8 cellular contexts compared by ENCODE assay signal in the genomic region with DNA sequence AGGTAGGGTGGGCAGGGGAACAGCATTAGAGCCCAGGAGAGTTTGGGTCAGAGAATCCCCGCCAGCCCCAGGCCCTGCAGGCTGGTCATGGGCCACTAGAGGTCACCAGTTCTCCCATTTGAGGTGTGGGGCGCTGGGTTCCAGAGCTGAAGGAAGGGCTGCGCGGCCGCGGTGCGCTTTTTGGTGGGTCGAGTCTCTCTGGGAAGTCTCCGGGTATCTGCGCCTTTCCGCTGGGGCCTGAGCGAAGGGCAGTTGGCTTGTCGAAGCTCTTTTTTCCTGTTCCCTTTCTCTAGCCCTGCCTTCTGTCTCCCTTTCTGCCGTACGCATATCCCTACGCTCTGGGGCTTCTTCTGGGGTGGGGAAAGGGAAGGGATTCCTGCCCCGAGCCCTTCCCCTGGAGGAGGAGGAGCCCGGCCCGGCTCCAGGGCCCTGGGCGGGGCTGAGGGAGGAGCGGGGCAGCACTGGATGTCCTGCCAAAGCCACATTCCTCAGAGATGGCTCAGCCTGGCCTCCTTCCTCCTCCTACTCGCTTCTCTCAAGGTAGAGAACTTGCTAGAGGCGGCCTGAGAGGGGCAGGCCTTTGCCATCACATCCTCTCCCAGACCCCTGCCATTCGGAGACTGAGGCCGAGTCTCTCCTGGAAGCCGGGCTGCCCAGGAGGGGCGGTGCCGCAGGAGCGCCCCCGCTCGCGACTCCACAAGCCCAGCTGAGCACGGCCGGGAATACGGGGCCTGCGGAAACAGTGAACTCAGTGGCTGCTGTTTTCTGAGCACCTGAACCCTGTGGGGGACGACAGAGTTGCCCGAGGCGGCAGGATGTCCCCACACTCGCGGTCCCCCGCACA. TPM values are rescaled to one million over a fixed set of nuclear protein-coding genes. Genes with fewer than 3 reads are reported as not detected.
DNase-seq lines count a peak whose midpoint lies in the region; ATAC-seq and TF ChIP-seq lines count a peak whose summit lies in the region.

No MANE protein-coding gene starts in this region.

- peak; percentile 86 for TF ChIP-seq CTCF in AG04450 (IDR thresholded peaks at IDR 0.05; ENCODE audit: low read depth, low read length)

- peak overlapping the region; percentile 96 for H3K4me3 Mint-ChIP-seq in natural killer cell treated with Interleukin-12 subunit alpha and Interleukin-12 subunit beta and Interleukin-15 and Interleukin-18, amount 100 ng/mL, for 72 hours

- in situ Hi-C loops in KBM-7 (cut with MboI; ENCODE audit: low pct_unique_long_range_greater_than_20kb, low sequenced_read_pairs): no loop called here

- no peaks in the 10 kb centered on the region for H3K27me3 ChIP-seq in AG04450 (ENCODE audit: control insufficient read depth, insufficient read depth, low read length)

- peak overlapping the region; percentile 100 for H3K27ac ChIP-seq in AG04450 (ENCODE audit: low read depth, low read length)

- CTCF ChIA-PET in AG04450 (lab: Charles Lee): interaction anchor here (0.5 to 4.3 kb wide), 65 partner anchors 10 to 509 kb away, joined by 3 to 104 read pairs (median 5); partner anchors contain the start of genes ADAMTSL4, CTSK, CTXND2 and ENSA

- H3K27ac Mint-ChIP-seq in natural killer cell treated with Interleukin-12 subunit alpha and Interleukin-12 subunit beta and Interleukin-15 and Interleukin-18, amount 100 ng/mL, for 72 hours: peak overlapping the region; percentile 98 to 100

- no peaks in the 10 kb centered on the region for H3K9me3 Mint-ChIP-seq in natural killer cell treated with Interleukin-12 subunit alpha and Interleukin-12 subunit beta and Interleukin-15 and Interleukin-18, amount 100 ng/mL, for 72 hours

- ATAC-seq in GM18907 (IDR thresholded peaks at IDR 0.05; ENCODE audit: unreplicated experiment): peak; percentile 30
- peak; percentile 72 to 73 for ATAC-seq in natural killer cell treated with Interleukin-12 subunit alpha and Interleukin-12 subunit beta and Interleukin-15 and Interleukin-18, amount 100 ng/mL, for 72 hours

- no peaks in the 10 kb centered on the region for H3K27me3 Mint-ChIP-seq in natural killer cell treated with Interleukin-12 subunit alpha and Interleukin-12 subunit beta and Interleukin-15 and Interleukin-18, amount 100 ng/mL, for 72 hours

- peak overlapping the region; percentile 67 for H3K4me3 ChIP-seq in AG04450 (ENCODE audit: low read depth, low read length)

- DNase-seq in AG04450 (ENCODE audit: low read depth, low spot score) (peak; percentile 97), KBM-7 (peak; percentile 90), RKO (ENCODE audit: low spot score) (peak; percentile 97), fibroblast of peridontal ligament (ENCODE audit: extremely low read depth) (peak; percentile 99)
- DNase-seq in activated effector memory CD4-positive, alpha-beta T cell treated with Interleukin-2 at 50 U/mL for 16 hours: peak; percentile 76
- DNase-seq in natural killer cell treated with Interleukin-12 subunit alpha and Interleukin-12 subunit beta and Interleukin-15 and Interleukin-18, amount 100 ng/mL, for 72 hours (ENCODE audit: low spot score): peak; percentile 90
- DNase-seq in stimulated activated naive CD4-positive, alpha-beta T cell (lab: John Stamatoyannopoulos, UW): peak; percentile 55 to 86 (median 73)

- no peaks in the 10 kb centered on the region for H3K36me3 Mint-ChIP-seq in natural killer cell treated with Interleukin-12 subunit alpha and Interleukin-12 subunit beta and Interleukin-15 and Interleukin-18, amount 100 ng/mL, for 72 hours

- peaks cover 49 to 52% of the 10 kb centered on the region in 2 donors for H3K4me1 Mint-ChIP-seq in natural killer cell treated with Interleukin-12 subunit alpha and Interleukin-12 subunit beta and Interleukin-15 and Interleukin-18, amount 100 ng/mL, for 72 hours (ENCODE audit: low read depth in 2 of 2)

- no peaks in the 10 kb centered on the region; the same call in 1 of the 2 replicates for H3K9me3 ChIP-seq in AG04450 (ENCODE audit: control insufficient read depth, insufficient read depth, low read length)

- POLR2A ChIA-PET in AG04450 (lab: Yijun Ruan, JAX): interaction anchor here (0.6 to 7.0 kb wide), 17 partner anchors 9 to 985 kb away, joined by 3 to 130 read pairs (median 4); partner anchors contain the start of gene MCL1

RNA-seq across cellular contexts. Expression of gene ADAMTSL4, which starts 12.0 kb away (rescaled TPM):
- polyA plus RNA-seq in AG04450 (2011; rRNA removed): 4.2 and 4.9 TPM in 2 replicates
- polyA minus RNA-seq in AG04450 (2011; rRNA and poly(A)+ RNA removed): 3.0 and 3.8 TPM in 2 replicates
- 1 to 10 TPM in 1 of 2 donors, under 1 TPM in 1; 0.48 to 1.0 TPM for total RNA-seq in natural killer cell treated with Interleukin-12 subunit alpha and Interleukin-12 subunit beta and Interleukin-15 and Interleukin-18, amount 100 ng/mL, for 72 hours

RNA-seq across cellular contexts. Expression of gene MCL1, which starts 18.2 kb away (rescaled TPM):
- 107 and 138 TPM in 2 replicates for polyA plus RNA-seq in AG04450 (2011; rRNA removed)
- 160 and 170 TPM in 2 replicates for polyA minus RNA-seq in AG04450 (2011; rRNA and poly(A)+ RNA removed)
- total RNA-seq in natural killer cell treated with Interleukin-12 subunit alpha and Interleukin-12 subunit beta and Interleukin-15 and Interleukin-18, amount 100 ng/mL, for 72 hours: 100 to 1,000 TPM; 199 to 333 TPM

RNA-seq across cellular contexts. Expression of gene FALEC, which starts 45.7 kb away (rescaled TPM):
- polyA plus RNA-seq in AG04450 (2011; rRNA removed): not detected in 2 replicates
- not detected in 2 replicates for polyA minus RNA-seq in AG04450 (2011; rRNA and poly(A)+ RNA removed)
- total RNA-seq in natural killer cell treated with Interleukin-12 subunit alpha and Interleukin-12 subunit beta and Interleukin-15 and Interleukin-18, amount 100 ng/mL, for 72 hours: not detected

RNA-seq across cellular contexts. Expression of gene ECM1, which starts 53.3 kb away (rescaled TPM):
- 122 and 163 TPM in 2 replicates for polyA plus RNA-seq in AG04450 (2011; rRNA removed)
- 55.8 and 69.9 TPM in 2 replicates for polyA minus RNA-seq in AG04450 (2011; rRNA and poly(A)+ RNA removed)
- 1 to 10 TPM; 1.2 to 1.9 TPM for total RNA-seq in natural killer cell treated with Interleukin-12 subunit alpha and Interleukin-12 subunit beta and Interleukin-15 and Interleukin-18, amount 100 ng/mL, for 72 hours

Comparison
In these comparisons a context has a peak if more than half of its experiments do, and no peak if none do; other contexts are left out.
1. Peak in every context shown above with its lines: DNase-seq, ATAC-seq, H3K4me3 ChIP-seq and H3K27ac ChIP-seq.